8 cellular contexts compared by ENCODE assay signal in the genomic region with DNA sequence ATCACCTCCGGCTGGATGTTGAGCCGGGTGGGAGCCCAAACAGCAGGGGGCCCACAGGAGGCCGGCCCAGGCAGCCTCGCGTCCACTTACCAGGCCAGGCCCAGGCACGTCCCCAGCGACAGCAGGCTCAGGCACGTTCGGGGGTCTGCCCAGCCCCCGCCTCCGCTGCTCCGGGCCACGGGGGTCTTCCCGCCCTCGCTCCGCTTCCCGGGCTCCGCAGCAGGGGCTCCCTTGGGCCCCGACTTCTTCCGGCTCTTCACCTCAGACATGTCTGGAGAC. TPM values are rescaled to one million over a fixed set of nuclear protein-coding genes. Genes with fewer than 3 reads are reported as not detected.
DNase-seq lines count a peak whose midpoint lies in the region; ATAC-seq and TF ChIP-seq lines count a peak whose summit lies in the region.

No MANE protein-coding gene starts in this region.

- CTCF ChIA-PET in HEK293T (lab: Yijun Ruan, JAX) = interaction anchor here (2.0 kb wide), 1 partner anchor 78 kb away, joined by 7 read pairs; no protein-coding TSS in a partner anchor

- peak overlapping the region; percentile 55 to 93 (median 89) for H3K27ac ChIP-seq in heart left ventricle
- peak overlapping the region; percentile 85 to 90 (median 88) for H3K27ac ChIP-seq in gastrocnemius medialis

- TF ChIP-seq POLR2A in heart left ventricle (IDR thresholded peaks at IDR 0.05) (no peak), gastrocnemius medialis (IDR thresholded peaks at IDR 0.05) (no peak)

- H3K4me1 ChIP-seq in heart left ventricle = peaks cover 0 to 39% (median 19%) of the 10 kb centered on the region in 12 donors
- peaks cover 20 to 24% of the 10 kb centered on the region in 2 donors for H3K4me1 ChIP-seq in gastrocnemius medialis

- H3K4me3 ChIP-seq in WI38 (ENCODE audit: low read depth, low read length) = peak overlapping the region; percentile 98
- H3K4me3 ChIP-seq in heart left ventricle = peak overlapping the region; percentile 75 to 98 (median 92)
- H3K4me3 ChIP-seq in gastrocnemius medialis = peak overlapping the region; percentile 87 to 96 (median 90)

- POLR2A ChIA-PET in HEK293T (lab: Yijun Ruan, JAX) = interaction anchor here (0.8 to 2.1 kb wide), 9 partner anchors 16 to 122 kb away, joined by 3 to 23 read pairs (median 3); partner anchors contain the start of gene SLC25A3

- ATAC-seq in GM19328 (IDR thresholded peaks at IDR 0.05; ENCODE audit: unreplicated experiment) = peak; percentile 17
- ATAC-seq in HG03342 (IDR thresholded peaks at IDR 0.05; ENCODE audit: unreplicated experiment) = peak; percentile 23
- ATAC-seq in heart left ventricle = peak in 3 of 4 donors; percentile 10 to 39 (median 33)
- peak in 1 of 2 donors; percentile 9 for ATAC-seq in gastrocnemius medialis

- intact Hi-C loops in heart left ventricle (cut with DNase I) (loop anchor here in 7 of 10 donors (2.0 to 10.0 kb wide), 7 partner anchors 47 to 1170 kb away; partner anchors contain the start of gene SLC25A3 (in 5 of the 7)), gastrocnemius medialis (cut with DNase I; ENCODE audit: low total_unique reads) (loop anchor here (2.0 kb wide), 1 partner anchor 142 kb away; no protein-coding TSS in a partner anchor)

- H3K27me3 ChIP-seq in heart left ventricle (no peaks in the 10 kb centered on the region), gastrocnemius medialis (no peaks in the 10 kb centered on the region)

- H3K36me3 ChIP-seq in heart left ventricle (peaks cover 0 to 16% (median 12%) of the 10 kb centered on the region in 9 donors), gastrocnemius medialis (peaks cover 0 to 11% of the 10 kb centered on the region in 2 donors)

- TF ChIP-seq CTCF in WI38 (IDR thresholded peaks at IDR 0.05; ENCODE audit: low read depth, low read length) = no peak
- peak in 5 of 12 donors; percentile 4 to 34 (median 15) for TF ChIP-seq CTCF in heart left ventricle (IDR thresholded peaks at IDR 0.05)
- peak in 3 of 5 experiments; percentile 6 to 29 (median 7) for TF ChIP-seq CTCF in gastrocnemius medialis (IDR thresholded peaks at IDR 0.05 in 4 of 5, conservative IDR thresholded peaks at IDR 0.05 in 1 of 5)

- in situ Hi-C loops in gastrocnemius medialis (cut with MboI; ENCODE audit: low sequenced_read_pairs in 4 of 4) = loop anchor here in 1 of 4 donors (5.0 kb wide), 1 partner anchor 42 kb away; no protein-coding TSS in a partner anchor

- no peaks in the 10 kb centered on the region for H3K9me3 ChIP-seq in heart left ventricle
- no peaks in the 10 kb centered on the region for H3K9me3 ChIP-seq in gastrocnemius medialis

- DNase-seq in COR-L47 (lab: John Stamatoyannopoulos, UW) = peak; percentile 35
- DNase-seq in heart left ventricle = no peak
- no peak for DNase-seq in gastrocnemius medialis
- DNase-seq in HEK293T (ENCODE audit: extremely low spot score) = no peak
- no peak for DNase-seq in NAMALWA (ENCODE audit: low spot score)

- 0% methylated on average over 5 to 20 of the region's 20 CpGs for WGBS in heart left ventricle, 4 donors

TF ChIP-seq in HEK293T, 16 proteins besides CTCF, POLR2A, EP300 and RAD21:
- TF ChIP-seq L3MBTL2 (conservative IDR thresholded peaks at IDR 0.05) (no peak; the same call in 1 of the 2 replicates), ELF4 (IDR thresholded peaks at IDR 0.05) (no peak), HDGF (IDR thresholded peaks at IDR 0.05; ENCODE audit: borderline replicate concordance) (no peak), TARDBP (IDR thresholded peaks at IDR 0.05) (no peak; the same call in 1 of the 2 replicates), CTBP1 (IDR thresholded peaks at IDR 0.05; ENCODE audit: borderline replicate concordance) (no peak), SUZ12 (IDR thresholded peaks at IDR 0.05) (no peak), FOXM1 (IDR thresholded peaks at IDR 0.05; ENCODE audit: borderline replicate concordance) (no peak), SP1 (IDR thresholded peaks at IDR 0.05) (no peak), ARNT (IDR thresholded peaks at IDR 0.05) (no peak)
- TF ChIP-seq, protein P1, sequence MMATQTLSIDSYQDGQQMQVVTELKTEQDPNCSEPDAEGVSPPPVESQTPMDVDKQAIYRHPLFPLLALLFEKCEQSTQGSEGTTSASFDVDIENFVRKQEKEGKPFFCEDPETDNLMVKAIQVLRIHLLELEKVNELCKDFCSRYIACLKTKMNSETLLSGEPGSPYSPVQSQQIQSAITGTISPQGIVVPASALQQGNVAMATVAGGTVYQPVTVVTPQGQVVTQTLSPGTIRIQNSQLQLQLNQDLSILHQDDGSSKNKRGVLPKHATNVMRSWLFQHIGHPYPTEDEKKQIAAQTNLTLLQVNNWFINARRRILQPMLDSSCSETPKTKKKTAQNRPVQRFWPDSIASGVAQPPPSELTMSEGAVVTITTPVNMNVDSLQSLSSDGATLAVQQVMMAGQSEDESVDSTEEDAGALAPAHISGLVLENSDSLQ (IDR thresholded peaks at IDR 0.05) = no peak
TF ChIP-seq in HEK293T: peak in this region for 0.

RNA-seq across cellular contexts. Expression of gene IKBIP, which starts 0.2 kb away (rescaled TPM):
- 10 to 100 TPM in 1 of 9 donors, 1 to 10 TPM in 8; 3.6 to 16.5 (median 4.8) TPM for total RNA-seq in heart left ventricle
- 10 to 100 TPM in 1 of 2 donors, 1 to 10 TPM in 1; 6.1 to 11.4 TPM for polyA plus RNA-seq in heart left ventricle
- 1 to 10 TPM in 3 of 4 donors, under 1 TPM in 1; 0.78 to 3.7 (median 2.9) TPM for total RNA-seq in gastrocnemius medialis

RNA-seq across cellular contexts. Expression of gene APAF1, which starts 0.7 kb away (rescaled TPM):
- total RNA-seq in heart left ventricle = 10 to 100 TPM in 1 of 9 donors, 1 to 10 TPM in 8; 2.9 to 11.6 (median 3.8) TPM
- polyA plus RNA-seq in heart left ventricle = 1 to 10 TPM; 2.5 to 3.7 TPM
- 10 to 100 TPM in 1 of 4 donors, 1 to 10 TPM in 3; 5.8 to 11.5 (median 7.0) TPM for total RNA-seq in gastrocnemius medialis

RNA-seq across cellular contexts. Expression of gene SLC25A3, which starts 50.9 kb away (rescaled TPM):
- total RNA-seq in heart left ventricle = 1,000 to 10,000 TPM in 8 of 9 donors, 100 to 1,000 TPM in 1; 852 to 2,779 (median 1,586) TPM
- 1,000 to 10,000 TPM; 1,296 to 1,376 TPM for polyA plus RNA-seq in heart left ventricle
- 1,000 to 10,000 TPM in 2 of 4 donors, 100 to 1,000 TPM in 2; 870 to 1,994 (median 1,275) TPM for total RNA-seq in gastrocnemius medialis
